In the genomic region with DNA sequence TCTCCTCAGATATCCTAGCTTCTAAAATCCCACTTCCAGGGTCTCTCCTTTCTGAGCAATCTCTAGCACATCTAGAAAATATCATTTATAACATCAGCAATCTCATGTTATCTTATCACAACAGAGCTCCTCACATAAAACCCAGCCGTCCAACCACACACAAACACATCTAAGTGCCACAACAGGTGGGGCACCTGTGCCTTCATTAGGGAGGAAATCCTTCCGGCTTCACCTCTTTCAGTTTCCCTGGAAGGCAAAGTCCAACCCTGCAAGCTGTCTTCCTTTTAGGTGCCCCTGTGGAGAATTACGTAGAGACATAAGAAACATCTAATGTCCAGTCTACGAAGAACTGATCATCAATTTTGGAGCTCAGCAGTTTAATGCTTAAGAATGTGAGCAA, we compare ENCODE assay signal across 9 cellular contexts. TPM values are rescaled to one million over a fixed set of nuclear protein-coding genes. Genes with fewer than 3 reads are reported as not detected.
DNase-seq lines count a peak whose midpoint lies in the region; ATAC-seq and TF ChIP-seq lines count a peak whose summit lies in the region.
"Had no signal": no experiment of that assay in that cellular context is flagged by ENCODE, and none has a peak within 500 bp of the region (broad histone marks: within the 10 kb centered on the region; RNA-seq: fewer than 3 reads in every experiment).

No MANE protein-coding gene starts in this region.

- TF ChIP-seq CTCF in CD4-positive, alpha-beta T cell (IDR thresholded peaks at IDR 0.05), result no peak

- H3K4me1 Mint-ChIP-seq in CD4-positive, alpha-beta T cell (ENCODE audit: low read depth), result peaks cover 75% of the 10 kb centered on the region
- H3K4me1 Mint-ChIP-seq in dendritic cell treated with granulocyte-macrophage colony-stimulating factor and Interleukin-4, amounts not matched to agents 40 ng/mL and 50 ng/mL, for 4 days (ENCODE audit: low read depth), result peaks cover 47% of the 10 kb centered on the region
- H3K4me1 Mint-ChIP-seq in naive thymus-derived CD8-positive, alpha-beta T cell, result peaks cover 22 to 81% (median 70%) of the 10 kb centered on the region in 4 donors

- POLR2A ChIA-PET in CD4-positive, alpha-beta T cell (lab: Charles Lee), result no interaction called here
- POLR2A ChIA-PET in naive thymus-derived CD8-positive, alpha-beta T cell (lab: Charles Lee), result interaction anchor here (0.7 kb wide), 1 partner anchor 13 kb away, joined by 5 read pairs; no protein-coding TSS in a partner anchor

- peaks cover 16% of the 10 kb centered on the region for H3K36me3 Mint-ChIP-seq in CD4-positive, alpha-beta T cell (ENCODE audit: low read depth)
- peaks cover 25% of the 10 kb centered on the region for H3K36me3 Mint-ChIP-seq in dendritic cell treated with granulocyte-macrophage colony-stimulating factor and Interleukin-4, amounts not matched to agents 40 ng/mL and 50 ng/mL, for 4 days (ENCODE audit: low read depth)
- H3K36me3 Mint-ChIP-seq in naive thymus-derived CD8-positive, alpha-beta T cell, result peaks cover 0 to 3% (median 0%) of the 10 kb centered on the region in 3 donors

- no peaks in the 10 kb centered on the region for H3K27me3 ChIP-seq in CD4-positive, alpha-beta T cell (ENCODE audit: control insufficient read depth, insufficient read depth, low read length)

- peak overlapping the region; percentile 94 for H3K27ac Mint-ChIP-seq in CD4-positive, alpha-beta T cell
- peak overlapping the region; percentile 92 for H3K27ac Mint-ChIP-seq in dendritic cell treated with granulocyte-macrophage colony-stimulating factor and Interleukin-4, amounts not matched to agents 40 ng/mL and 50 ng/mL, for 4 days
- H3K27ac Mint-ChIP-seq in naive thymus-derived CD8-positive, alpha-beta T cell, result peak overlapping the region in 6 of 10 donors; percentile 41 to 98 (median 84)

- intact Hi-C loops in CD4-positive, alpha-beta T cell (cut with DNase I, micrococcal nuclease), result loop anchor here in 1 of 2 experiments (2.0 to 10.0 kb wide), 3 partner anchors 212 to 1870 kb away; partner anchors contain the start of genes POMGNT2 and ZKSCAN7
- intact Hi-C loops in dendritic cell treated with granulocyte-macrophage colony-stimulating factor and Interleukin-4, amounts not matched to agents 40 ng/mL and 50 ng/mL, for 4 days (cut with micrococcal nuclease), result no loop called here

- H3K4me3 Mint-ChIP-seq in CD4-positive, alpha-beta T cell, result peak overlapping the region; percentile 98
- peak overlapping the region; percentile 6 for H3K4me3 Mint-ChIP-seq in dendritic cell treated with granulocyte-macrophage colony-stimulating factor and Interleukin-4, amounts not matched to agents 40 ng/mL and 50 ng/mL, for 4 days
- H3K4me3 Mint-ChIP-seq in naive thymus-derived CD8-positive, alpha-beta T cell, result peak overlapping the region; percentile 89 to 95 (median 94)

- H3K9me3 Mint-ChIP-seq in CD4-positive, alpha-beta T cell, result no peaks in the 10 kb centered on the region
- H3K9me3 Mint-ChIP-seq in dendritic cell treated with granulocyte-macrophage colony-stimulating factor and Interleukin-4, amounts not matched to agents 40 ng/mL and 50 ng/mL, for 4 days, result no peaks in the 10 kb centered on the region
- H3K9me3 Mint-ChIP-seq in naive thymus-derived CD8-positive, alpha-beta T cell, result no peaks in the 10 kb centered on the region

- no peaks in the 10 kb centered on the region for H3K9me3 ChIP-seq in CD4-positive, alpha-beta T cell (ENCODE audit: control insufficient read depth, low read length)

- H3K27ac ChIP-seq in CD4-positive, alpha-beta T cell (ENCODE audit: low read depth, low read length), result no peak overlapping the region

- no peak for DNase-seq in CD4-positive, alpha-beta T cell
- DNase-seq in LoVo (ENCODE audit: low spot score), result peak; percentile 50
- no peak for DNase-seq in naive thymus-derived CD8-positive, alpha-beta T cell
- no peak for DNase-seq in GM19238 (ENCODE audit: insufficient read length, low spot score)
- no peak for DNase-seq in COR-L47 (lab: John Stamatoyannopoulos, UW)
- DNase-seq in NCI-H1436 treated with DMSO at 0.1 percent for 48 hours (lab: John Stamatoyannopoulos, UW), result no peak
- DNase-seq: NCI-H748 treated with DMSO at 0.1 percent for 48 hours had no signal

- no peaks in the 10 kb centered on the region for H3K27me3 Mint-ChIP-seq in CD4-positive, alpha-beta T cell
- no peaks in the 10 kb centered on the region for H3K27me3 Mint-ChIP-seq in dendritic cell treated with granulocyte-macrophage colony-stimulating factor and Interleukin-4, amounts not matched to agents 40 ng/mL and 50 ng/mL, for 4 days
- no peaks in the 10 kb centered on the region for H3K27me3 Mint-ChIP-seq in naive thymus-derived CD8-positive, alpha-beta T cell

- ATAC-seq in CD4-positive, alpha-beta T cell (ENCODE audit: poor library complexity), result no peak
- ATAC-seq in naive thymus-derived CD8-positive, alpha-beta T cell, result no peak
- no peak for ATAC-seq in GM19395 (IDR thresholded peaks at IDR 0.05; ENCODE audit: unreplicated experiment)

- CTCF ChIA-PET in CD4-positive, alpha-beta T cell (lab: Charles Lee), result interaction anchor here (0.5 to 2.6 kb wide), 2 partner anchors 18 to 686 kb away, joined by 6 to 7 read pairs; no protein-coding TSS in a partner anchor

RNA-seq across cellular contexts. Expression of gene ZDHHC3, which starts 1.6 kb away (rescaled TPM):
- total RNA-seq in CD4-positive, alpha-beta T cell, result 10 to 100 TPM; 34.4 to 34.6 TPM
- total RNA-seq in naive thymus-derived CD8-positive, alpha-beta T cell, result 10 to 100 TPM; 46.6 to 48.4 TPM
- 10 to 100 TPM; 28.0 to 35.7 (median 33.0) TPM for polyA plus RNA-seq in naive thymus-derived CD8-positive, alpha-beta T cell

RNA-seq across cellular contexts. Expression of gene EXOSC7, which starts 1.6 kb away (rescaled TPM):
- total RNA-seq in CD4-positive, alpha-beta T cell, result 10 to 100 TPM; 28.1 to 28.4 TPM
- total RNA-seq in naive thymus-derived CD8-positive, alpha-beta T cell, result 10 to 100 TPM; 46.7 to 55.4 TPM
- 10 to 100 TPM; 46.0 to 55.5 (median 49.1) TPM for polyA plus RNA-seq in naive thymus-derived CD8-positive, alpha-beta T cell

RNA-seq across cellular contexts. Expression of gene CLEC3B, which starts 51.7 kb away (rescaled TPM):
- under 1 TPM; 0.34 to 0.36 TPM for total RNA-seq in CD4-positive, alpha-beta T cell
- total RNA-seq in naive thymus-derived CD8-positive, alpha-beta T cell, result 1 to 10 TPM; 1.2 to 1.4 TPM
- not detected for polyA plus RNA-seq in naive thymus-derived CD8-positive, alpha-beta T cell

Comparison
In these comparisons a context has a peak if more than half of its experiments do, and no peak if none do; other contexts are left out.
1. H3K4me3 Mint-ChIP-seq: peak in every context shown above with its lines; median percentile 98 in CD4-positive, alpha-beta T cell; 94 in naive thymus-derived CD8-positive, alpha-beta T cell; 6 in dendritic cell treated with granulocyte-macrophage colony-stimulating factor and Interleukin-4, amounts not matched to agents 40 ng/mL and 50 ng/mL, for 4 days.